31 cellular contexts compared by ENCODE assay signal in genomic region chrX:39361736-39362135, GRCh38.
A peak's percentile ranks its signal among the peaks of the same experiment; 100 is the strongest.
DNase-seq lines count a peak whose midpoint lies in the region; ATAC-seq and TF ChIP-seq lines count a peak whose summit lies in the region.
"Had no signal": no experiment of that assay in that cellular context is flagged by ENCODE, and none has a peak within 500 bp of the region (broad histone marks: within the 10 kb centered on the region; RNA-seq: fewer than 3 reads in every experiment).

No MANE protein-coding gene starts in this region.

- peaks cover 55% of the 10 kb centered on the region for H3K9me3 Mint-ChIP-seq in endodermal cell
- H3K9me3 Mint-ChIP-seq: CD4-positive, alpha-beta T cell; natural killer cell treated with Interleukin-12 subunit alpha and Interleukin-12 subunit beta and Interleukin-15 and Interleukin-18, amount 100 ng/mL, for 72 hours had no signal

- H3K4me3 ChIP-seq in endodermal cell (ENCODE audit: low read length): no peak overlapping the region
- H3K4me3 ChIP-seq in coronary artery: no peak overlapping the region
- H3K4me3 ChIP-seq: left ventricle myocardium inferior, pancreas, right lobe of liver, stomach had no signal

- no peak overlapping the region for H3K9ac ChIP-seq in endodermal cell (ENCODE audit: extremely low read depth, low read length, poor library complexity, severe bottlenecking)

- peaks cover 3% of the 10 kb centered on the region for H3K9me3 ChIP-seq in endodermal cell (ENCODE audit: control insufficient read depth, low read length)
- H3K9me3 ChIP-seq: left ventricle myocardium inferior, pancreas, right lobe of liver had no signal

- intact Hi-C loops in head of caudate nucleus (cut with DNase I): no loop called here

- peaks cover 3% of the 10 kb centered on the region for H3K4me1 ChIP-seq in endodermal cell (ENCODE audit: control insufficient read depth, insufficient read depth, low read length)
- H3K4me1 ChIP-seq: left ventricle myocardium inferior, pancreas, right lobe of liver, stomach had no signal

- TF ChIP-seq CTCF in endodermal cell (conservative IDR thresholded peaks at IDR 0.05): no peak
- no peak for TF ChIP-seq CTCF in coronary artery (IDR thresholded peaks at IDR 0.05)

- DNase-seq in DMS53 (lab: John Stamatoyannopoulos, UW) (peak; percentile 28), DMS53 treated with DMSO at 0.1 percent for 48 hours (lab: John Stamatoyannopoulos, UW; ENCODE audit: unreplicated experiment) (no peak), NCI-H748 (lab: John Stamatoyannopoulos, UW; ENCODE audit: unreplicated experiment) (peak; percentile 59), head of caudate nucleus (peak in 25 of 42 donors; percentile 3 to 63 (median 22)), substantia nigra (lab: John Stamatoyannopoulos, UW) (peak in 28 of 49 donors; percentile 0 to 58 (median 7)), endodermal cell (no peak), coronary artery (ENCODE audit: low spot score) (no peak)
- DNase-seq: activated CD4-positive, alpha-beta T cell treated with anti-CD3 and anti-CD28 coated beads for 1 hour; activated gamma-delta T cell; CD4-positive, alpha-beta T cell; cerebellar nuclear complex; DMS79; effector CD8-positive, alpha-beta T cell; erythroblast; foreskin fibroblast; GF-D8; GOT3; left ventricle myocardium inferior; NCI-H1436 treated with DMSO at 0.1 percent for 48 hours; NCI-H226; pancreas; right lobe of liver; SIG-M5; stimulated activated CD4-positive, alpha-beta T cell treated with anti-CD3 and anti-CD28 coated beads, Interleukin-15, amount 100 ng/mL, for 24 hours; stomach; T-helper 1 cell; trophoblast cell had no signal

- H3K4me3 Mint-ChIP-seq in endodermal cell: no peak overlapping the region
- H3K4me3 Mint-ChIP-seq: CD4-positive, alpha-beta T cell; natural killer cell treated with Interleukin-12 subunit alpha and Interleukin-12 subunit beta and Interleukin-15 and Interleukin-18, amount 100 ng/mL, for 72 hours had no signal

- no peaks in the 10 kb centered on the region for H3K27me3 Mint-ChIP-seq in endodermal cell (ENCODE audit: insufficient read depth)
- H3K27me3 Mint-ChIP-seq: CD4-positive, alpha-beta T cell had no signal

- no peaks in the 10 kb centered on the region for H3K27me3 ChIP-seq in endodermal cell (ENCODE audit: control insufficient read depth, insufficient read depth, low read length, poor library complexity, severe bottlenecking)
- H3K27me3 ChIP-seq: right lobe of liver had no signal

- ATAC-seq in GM21515 (IDR thresholded peaks at IDR 0.05; ENCODE audit: unreplicated experiment): no peak
- ATAC-seq: natural killer cell treated with Interleukin-12 subunit alpha and Interleukin-12 subunit beta and Interleukin-15 and Interleukin-18, amount 100 ng/mL, for 72 hours; Panc1; pancreas; right lobe of liver had no signal

- H3K27ac ChIP-seq in substantia nigra (ENCODE audit: low read depth, low read length, poor library complexity, severe bottlenecking) (peak overlapping the region; percentile 82), endodermal cell (ENCODE audit: low read depth, low read length) (no peak overlapping the region), coronary artery (no peak overlapping the region)
- H3K27ac ChIP-seq: 22Rv1, left ventricle myocardium inferior, pancreas, right lobe of liver, stomach had no signal

- peaks cover 9% of the 10 kb centered on the region for H3K4me1 Mint-ChIP-seq in endodermal cell

- no peak overlapping the region for H3K27ac Mint-ChIP-seq in endodermal cell
- H3K27ac Mint-ChIP-seq: CD4-positive, alpha-beta T cell; natural killer cell treated with Interleukin-12 subunit alpha and Interleukin-12 subunit beta and Interleukin-15 and Interleukin-18, amount 100 ng/mL, for 72 hours had no signal

- H3K36me3 Mint-ChIP-seq in endodermal cell (ENCODE audit: low read depth): peaks cover 1% of the 10 kb centered on the region
- H3K36me3 Mint-ChIP-seq: natural killer cell treated with Interleukin-12 subunit alpha and Interleukin-12 subunit beta and Interleukin-15 and Interleukin-18, amount 100 ng/mL, for 72 hours had no signal

- no peaks in the 10 kb centered on the region for H3K36me3 ChIP-seq in endodermal cell (ENCODE audit: control insufficient read depth, insufficient read depth, low read length)
- H3K36me3 ChIP-seq: left ventricle myocardium inferior, pancreas, right lobe of liver, stomach had no signal

Comparison
In these comparisons a context has a peak if more than half of its experiments do, and no peak if none do; other contexts are left out.
1. DNase-seq: peak in DMS53 (single experiment), NCI-H748 (single experiment), head of caudate nucleus (25 of 42) and substantia nigra (28 of 49); none in DMS53 treated with DMSO at 0.1 percent for 48 hours (single experiment), endodermal cell (single experiment) and coronary artery (single experiment).